1 cellular context compared by ENCODE assay signal in the genomic region with DNA sequence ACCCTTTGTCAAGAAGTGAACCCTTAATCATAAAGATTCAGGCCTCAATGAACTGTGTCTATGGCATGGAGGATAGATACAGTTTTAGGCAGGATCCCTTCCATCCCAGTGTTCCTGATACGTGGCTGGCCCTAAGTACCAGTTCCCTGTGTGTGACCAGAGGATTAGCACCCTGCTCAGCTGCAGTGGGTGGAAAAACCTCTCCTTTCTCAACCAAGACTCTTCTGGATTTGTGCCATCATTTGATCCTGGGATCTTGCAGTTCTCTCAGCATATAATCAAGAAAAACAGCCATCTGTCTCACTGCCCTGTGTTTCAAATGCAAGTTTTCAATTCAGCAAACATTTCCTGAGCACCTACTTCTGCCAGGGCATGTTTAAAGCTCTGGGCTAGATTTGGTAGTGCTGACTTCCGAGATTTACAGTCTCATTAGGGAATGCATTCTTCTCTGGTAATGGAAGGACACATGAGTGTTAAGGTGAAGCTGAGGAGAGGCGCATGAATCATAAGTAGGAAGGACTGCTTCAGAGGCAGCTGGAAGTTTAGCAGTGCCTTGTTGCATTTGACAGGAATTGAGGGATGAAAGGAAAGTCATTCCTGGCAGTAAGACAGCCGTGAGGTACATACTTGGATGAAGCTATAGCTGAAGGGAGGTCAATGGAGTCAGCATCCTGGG.
TF ChIP-seq lines count a peak whose summit lies in the region.

No MANE protein-coding gene starts in this region.

TF ChIP-seq in GM23338, 12 proteins besides CTCF, POLR2A, EP300 and RAD21 (continued from another document):
- TF ChIP-seq, protein P1, sequence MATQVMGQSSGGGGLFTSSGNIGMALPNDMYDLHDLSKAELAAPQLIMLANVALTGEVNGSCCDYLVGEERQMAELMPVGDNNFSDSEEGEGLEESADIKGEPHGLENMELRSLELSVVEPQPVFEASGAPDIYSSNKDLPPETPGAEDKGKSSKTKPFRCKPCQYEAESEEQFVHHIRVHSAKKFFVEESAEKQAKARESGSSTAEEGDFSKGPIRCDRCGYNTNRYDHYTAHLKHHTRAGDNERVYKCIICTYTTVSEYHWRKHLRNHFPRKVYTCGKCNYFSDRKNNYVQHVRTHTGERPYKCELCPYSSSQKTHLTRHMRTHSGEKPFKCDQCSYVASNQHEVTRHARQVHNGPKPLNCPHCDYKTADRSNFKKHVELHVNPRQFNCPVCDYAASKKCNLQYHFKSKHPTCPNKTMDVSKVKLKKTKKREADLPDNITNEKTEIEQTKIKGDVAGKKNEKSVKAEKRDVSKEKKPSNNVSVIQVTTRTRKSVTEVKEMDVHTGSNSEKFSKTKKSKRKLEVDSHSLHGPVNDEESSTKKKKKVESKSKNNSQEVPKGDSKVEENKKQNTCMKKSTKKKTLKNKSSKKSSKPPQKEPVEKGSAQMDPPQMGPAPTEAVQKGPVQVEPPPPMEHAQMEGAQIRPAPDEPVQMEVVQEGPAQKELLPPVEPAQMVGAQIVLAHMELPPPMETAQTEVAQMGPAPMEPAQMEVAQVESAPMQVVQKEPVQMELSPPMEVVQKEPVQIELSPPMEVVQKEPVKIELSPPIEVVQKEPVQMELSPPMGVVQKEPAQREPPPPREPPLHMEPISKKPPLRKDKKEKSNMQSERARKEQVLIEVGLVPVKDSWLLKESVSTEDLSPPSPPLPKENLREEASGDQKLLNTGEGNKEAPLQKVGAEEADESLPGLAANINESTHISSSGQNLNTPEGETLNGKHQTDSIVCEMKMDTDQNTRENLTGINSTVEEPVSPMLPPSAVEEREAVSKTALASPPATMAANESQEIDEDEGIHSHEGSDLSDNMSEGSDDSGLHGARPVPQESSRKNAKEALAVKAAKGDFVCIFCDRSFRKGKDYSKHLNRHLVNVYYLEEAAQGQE (IDR thresholded peaks at IDR 0.05; ENCODE audit: unreplicated experiment) = no peak
- TF ChIP-seq EZH2 (IDR thresholded peaks at IDR 0.05; ENCODE audit: low read depth, unreplicated experiment) (no peak), CREB1 (CRISPR knock-in tag; IDR thresholded peaks at IDR 0.05; ENCODE audit: low read depth) (no peak), STAT1 (IDR thresholded peaks at IDR 0.05; ENCODE audit: unreplicated experiment) (no peak), JUNB (IDR thresholded peaks at IDR 0.05; ENCODE audit: unreplicated experiment) (no peak), ZNF331 (CRISPR knock-in tag; IDR thresholded peaks at IDR 0.05; ENCODE audit: low read depth) (no peak), POLR2AphosphoS5 (IDR thresholded peaks at IDR 0.05; ENCODE audit: low read depth) (no peak), EZH2phosphoT487 (IDR thresholded peaks at IDR 0.05; ENCODE audit: unreplicated experiment) (no peak), ZNF114 (CRISPR knock-in tag; IDR thresholded peaks at IDR 0.05) (no peak)
- TF ChIP-seq, protein P2, sequence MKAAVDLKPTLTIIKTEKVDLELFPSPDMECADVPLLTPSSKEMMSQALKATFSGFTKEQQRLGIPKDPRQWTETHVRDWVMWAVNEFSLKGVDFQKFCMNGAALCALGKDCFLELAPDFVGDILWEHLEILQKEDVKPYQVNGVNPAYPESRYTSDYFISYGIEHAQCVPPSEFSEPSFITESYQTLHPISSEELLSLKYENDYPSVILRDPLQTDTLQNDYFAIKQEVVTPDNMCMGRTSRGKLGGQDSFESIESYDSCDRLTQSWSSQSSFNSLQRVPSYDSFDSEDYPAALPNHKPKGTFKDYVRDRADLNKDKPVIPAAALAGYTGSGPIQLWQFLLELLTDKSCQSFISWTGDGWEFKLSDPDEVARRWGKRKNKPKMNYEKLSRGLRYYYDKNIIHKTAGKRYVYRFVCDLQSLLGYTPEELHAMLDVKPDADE (IDR thresholded peaks at IDR 0.05) = no peak
